In genomic region chr5:79111960-79112702, GRCh38 we compare ENCODE assay signal across 2 cellular contexts.
TF ChIP-seq lines count a peak whose summit lies in the region.

No MANE protein-coding gene starts in this region.

TF ChIP-seq in GM23338, 12 proteins besides CTCF, POLR2A, EP300 and RAD21:
- TF ChIP-seq JUNB (IDR thresholded peaks at IDR 0.05; ENCODE audit: unreplicated experiment) = no peak

TF ChIP-seq in H1, 55 proteins besides CTCF, POLR2A, EP300 and RAD21:
- peak; percentile 89 for TF ChIP-seq KDM4A (IDR thresholded peaks at IDR 0.05; ENCODE audit: low read depth, low read length, severe bottlenecking)
- peak; percentile 71; the same call in 1 of the 2 replicates for TF ChIP-seq SUZ12 (IDR thresholded peaks at IDR 0.05; ENCODE audit: low read length)
- peak; percentile 84 for TF ChIP-seq EZH2 (IDR thresholded peaks at IDR 0.05; ENCODE audit: low read depth, low read length, severe bottlenecking)
- peak; percentile 66; the same call in 1 of the 2 replicates for TF ChIP-seq E2F6 (IDR thresholded peaks at IDR 0.05)
- TF ChIP-seq RBBP5 (IDR thresholded peaks at IDR 0.05; ENCODE audit: borderline replicate concordance, low read depth, low read length) = 0 out of 2 replicates have a peak, but pooled peaks have one; percentile 23
- no peak for TF ChIP-seq RFX5 (IDR thresholded peaks at IDR 0.05; ENCODE audit: borderline replicate concordance, low read depth, low read length)
- TF ChIP-seq POU5F1 (IDR thresholded peaks at IDR 0.05; ENCODE audit: low read depth, low read length) = no peak
- no peak for TF ChIP-seq ASH2L (IDR thresholded peaks at IDR 0.05; ENCODE audit: low read length)
- peak; percentile 44 for TF ChIP-seq CTBP2 (IDR thresholded peaks at IDR 0.05; ENCODE audit: borderline replicate concordance, insufficient read depth, insufficient read length, low read length)
